Comparison of ENCODE assay signal across 11 cellular contexts in the genomic region with DNA sequence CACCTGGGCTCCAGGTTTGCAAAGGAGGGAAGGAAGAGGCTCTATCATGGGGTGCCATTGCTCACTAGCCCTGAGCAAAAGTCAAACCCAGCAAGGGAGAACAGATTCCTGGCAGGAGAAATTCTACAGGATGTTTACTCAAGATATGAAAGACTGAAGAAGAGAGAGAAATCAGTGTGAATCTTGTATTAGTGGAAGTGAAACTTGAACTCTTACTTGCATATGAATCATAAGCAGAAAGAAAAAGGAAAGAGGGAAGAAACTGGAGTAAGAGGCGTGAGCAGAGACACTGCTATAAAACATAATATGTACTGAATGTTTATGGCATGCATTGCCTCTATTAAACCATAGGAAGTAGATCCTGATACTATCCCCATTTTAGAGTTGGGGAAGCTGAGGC.
DNase-seq lines count a peak whose midpoint lies in the region; ATAC-seq, FAIRE-seq and TF ChIP-seq lines count a peak whose summit lies in the region.
"Had no signal": no experiment of that assay in that cellular context is flagged by ENCODE, and none has a peak within 500 bp of the region (broad histone marks: within the 10 kb centered on the region; RNA-seq: fewer than 3 reads in every experiment).

No MANE protein-coding gene starts in this region.

- H3K4me1 Mint-ChIP-seq in Calu3 (ENCODE audit: low read depth, unreplicated experiment), result peaks cover 15% of the 10 kb centered on the region
- H3K4me1 Mint-ChIP-seq in activated T-helper 2 cell treated with anti-CD3 and anti-CD28 coated beads, Interferon-gamma antibody, Interleukin-2, Interleukin-4, amounts not matched to agents 10 μg/mL and 5 μg/mL and 100 μg/mL, durations not matched to agents 14 hours and 24 hours and 36 hours (ENCODE audit: low read depth), result peaks cover 7% of the 10 kb centered on the region

- CTCF ChIA-PET in Calu3 (lab: Charles Lee), result no interaction called here

- H3K27ac Mint-ChIP-seq in Calu3 (ENCODE audit: unreplicated experiment), result no peak overlapping the region
- H3K27ac Mint-ChIP-seq in activated T-helper 2 cell treated with anti-CD3 and anti-CD28 coated beads, Interferon-gamma antibody, Interleukin-2, Interleukin-4, amounts not matched to agents 10 μg/mL and 5 μg/mL and 100 μg/mL, durations not matched to agents 14 hours and 24 hours and 36 hours, result no peak overlapping the region

- peak; percentile 47 for FAIRE-seq in GM18507 (lab: Jason Lieb, UNC)

- no peak overlapping the region for H3K4me3 Mint-ChIP-seq in Calu3 (ENCODE audit: low read depth, unreplicated experiment)
- H3K4me3 Mint-ChIP-seq in activated T-helper 2 cell treated with anti-CD3 and anti-CD28 coated beads, Interferon-gamma antibody, Interleukin-2, Interleukin-4, amounts not matched to agents 10 μg/mL and 5 μg/mL and 100 μg/mL, durations not matched to agents 14 hours and 24 hours and 36 hours (ENCODE audit: low read depth), result no peak overlapping the region

- H3K9me3 Mint-ChIP-seq in Calu3 (ENCODE audit: low read depth, unreplicated experiment), result no peaks in the 10 kb centered on the region
- no peaks in the 10 kb centered on the region for H3K9me3 Mint-ChIP-seq in activated T-helper 2 cell treated with anti-CD3 and anti-CD28 coated beads, Interferon-gamma antibody, Interleukin-2, Interleukin-4, amounts not matched to agents 10 μg/mL and 5 μg/mL and 100 μg/mL, durations not matched to agents 14 hours and 24 hours and 36 hours

- TF ChIP-seq CTCF in cardiac fibroblast (IDR thresholded peaks at IDR 0.05; ENCODE audit: low read depth, low read length) (no peak), Calu3 (IDR thresholded peaks at IDR 0.05; ENCODE audit: unreplicated experiment) (no peak)

- no TSS peak for BruUV-seq in Calu3 (replicated peaks; lab: Mats Ljungman, UMichigan)

- intact Hi-C loops in Calu3 (cut with micrococcal nuclease; ENCODE audit: unreplicated experiment), result no loop called here
- intact Hi-C loops in activated T-helper 2 cell treated with anti-CD3 and anti-CD28 coated beads, Interferon-gamma antibody, Interleukin-2, Interleukin-4, amounts not matched to agents 10 μg/mL and 5 μg/mL and 100 μg/mL, durations not matched to agents 14 hours and 24 hours and 36 hours (cut with micrococcal nuclease), result no loop called here

- no peaks in the 10 kb centered on the region for H3K36me3 Mint-ChIP-seq in Calu3 (ENCODE audit: insufficient read depth, unreplicated experiment)
- H3K36me3 Mint-ChIP-seq in activated T-helper 2 cell treated with anti-CD3 and anti-CD28 coated beads, Interferon-gamma antibody, Interleukin-2, Interleukin-4, amounts not matched to agents 10 μg/mL and 5 μg/mL and 100 μg/mL, durations not matched to agents 14 hours and 24 hours and 36 hours (ENCODE audit: low read depth), result no peaks in the 10 kb centered on the region

- no peak overlapping the region for H3K4me3 ChIP-seq in cardiac fibroblast (replicated peaks in 1 of 2; ENCODE audit: low read depth in 2 of 2, low read length in 2 of 2)

- H3K27me3 Mint-ChIP-seq in Calu3 (ENCODE audit: unreplicated experiment), result no peaks in the 10 kb centered on the region
- peaks cover 4% of the 10 kb centered on the region for H3K27me3 Mint-ChIP-seq in activated T-helper 2 cell treated with anti-CD3 and anti-CD28 coated beads, Interferon-gamma antibody, Interleukin-2, Interleukin-4, amounts not matched to agents 10 μg/mL and 5 μg/mL and 100 μg/mL, durations not matched to agents 14 hours and 24 hours and 36 hours (ENCODE audit: low read depth)

- ATAC-seq in GM21528 (IDR thresholded peaks at IDR 0.05; ENCODE audit: low FRiP score, unreplicated experiment) (peak; percentile 97), HG03342 (IDR thresholded peaks at IDR 0.05; ENCODE audit: unreplicated experiment) (peak; percentile 96)
- ATAC-seq: Panc1 had no signal

- DNase-seq in GM18507 (ENCODE audit: extremely low spot score, insufficient read length, low read depth), result no peak
- DNase-seq in cardiac fibroblast (ENCODE audit: low read depth in 2 of 2), result peak; percentile 32 to 36
- DNase-seq in superior temporal gyrus (ENCODE audit: extremely low spot score), result no peak
- no peak for DNase-seq in retina
- DNase-seq in Calu3, result no peak
- no peak for DNase-seq in activated T-helper 2 cell treated with anti-CD3 and anti-CD28 coated beads, Interferon-gamma antibody, Interleukin-2, Interleukin-4, amounts not matched to agents 10 μg/mL and 5 μg/mL and 100 μg/mL, durations not matched to agents 14 hours and 24 hours and 36 hours (ENCODE audit: low spot score)
- DNase-seq: activated CD8-positive, alpha-beta memory T cell treated with anti-CD3 and anti-CD28 coated beads, Interleukin-2, amount 50 U/mL, for 4 hours; stimulated activated CD4-positive, alpha-beta T cell treated with anti-CD3 and anti-CD28 coated beads, Interleukin-2, amount 100 ng/mL, for 24 hours had no signal

Comparison
In these comparisons a context has a peak if more than half of its experiments do, and no peak if none do; other contexts are left out.
1. DNase-seq: peak in cardiac fibroblast (2 of 2); none in GM18507 (single experiment), superior temporal gyrus (single experiment), retina (single experiment), Calu3 (single experiment) and activated T-helper 2 cell treated with anti-CD3 and anti-CD28 coated beads, Interferon-gamma antibody, Interleukin-2, Interleukin-4, amounts not matched to agents 10 μg/mL and 5 μg/mL and 100 μg/mL, durations not matched to agents 14 hours and 24 hours and 36 hours (single experiment).